In the genomic region with DNA sequence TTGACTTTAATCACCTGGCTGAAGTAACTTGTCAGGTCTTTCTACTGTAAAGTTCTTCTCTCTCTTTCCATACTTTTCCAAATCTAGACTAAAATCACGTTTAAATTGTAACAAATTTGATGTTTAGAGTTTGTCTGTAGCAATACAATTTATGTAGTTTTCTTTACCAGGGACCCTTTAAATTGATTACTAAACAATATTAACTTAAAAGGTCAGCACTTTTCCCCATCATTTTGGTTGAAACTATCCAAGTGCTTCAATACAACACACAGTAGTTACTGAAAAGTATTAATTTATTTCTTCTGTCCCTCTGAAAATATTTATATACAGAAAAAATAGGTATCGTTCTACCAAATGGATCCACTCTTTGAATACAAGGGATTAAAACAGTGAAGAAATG, we compare ENCODE assay signal across 39 cellular contexts.
"Had no signal": no experiment of that assay in that cellular context is flagged by ENCODE, and none has a peak within 500 bp of the region (broad histone marks: within the 10 kb centered on the region; RNA-seq: fewer than 3 reads in every experiment).

No MANE protein-coding gene starts in this region.

- FAIRE-seq: astrocyte, bronchial epithelial cell had no signal

- H3K36me3 ChIP-seq: adrenal gland, ascending aorta, brain microvascular endothelial cell, breast epithelium, cardiac muscle cell had no signal

- H3K27ac ChIP-seq: adrenal gland, ascending aorta, body of pancreas, brain microvascular endothelial cell, breast epithelium, cardiac muscle cell had no signal

- H3K27ac Mint-ChIP-seq: activated naive CD4-positive, alpha-beta T cell treated with anti-CD3 and anti-CD28 coated beads for 36 hours; activated naive CD4-positive, alpha-beta T cell treated with anti-CD3 and anti-CD28 coated beads, Interleukin-2, amount 10 ng/mL, durations not matched to agents 7 days and 5 days; activated naive CD4-positive, alpha-beta T cell treated with anti-CD3 and anti-CD28 coated beads, Interleukin-2, amount 50 U/mL, for 24 hours; activated naive CD4-positive, alpha-beta T cell treated with anti-CD3 and anti-CD28 coated beads, Interleukin-2, amount 50 U/mL, for 72 hours; activated naive CD8-positive, alpha-beta T cell; activated naive CD8-positive, alpha-beta T cell treated with anti-CD3 and anti-CD28 coated beads for 36 hours; activated naive CD8-positive, alpha-beta T cell treated with anti-CD3 and anti-CD28 coated beads, Interleukin-2, amount 10 ng/mL, durations not matched to agents 7 days and 5 days; activated naive CD8-positive, alpha-beta T cell treated with anti-CD3 and anti-CD28 coated beads, Interleukin-2, amount 50 U/mL, for 24 hours; activated T-cell treated with anti-CD3 and anti-CD28 coated beads, Interleukin-2, amount 50 U/mL, for 24 hours; activated T-cell treated with anti-CD3 and anti-CD28 coated beads, Interleukin-2, amount 50 U/mL, for 72 hours; activated T-helper 1 cell treated with anti-CD3 and anti-CD28 coated beads, Interleukin-12 subunit alpha, Interleukin-12 subunit beta, Interleukin-2, Interleukin-4 antibody, amounts not matched to agents 30 ng/mL and 10 ng/mL and 1 ng/mL, durations not matched to agents 14 hours and 24 hours and 36 hours; activated T-helper 17 cell treated with anti-CD3 and anti-CD28 coated beads, Interleukin-2, amount 50 U/mL, for 72 hours; activated T-helper 2 cell treated with anti-CD3 and anti-CD28 coated beads, Interferon-gamma antibody, Interleukin-2, Interleukin-4, amounts not matched to agents 10 μg/mL and 5 μg/mL and 100 μg/mL, durations not matched to agents 14 hours and 24 hours and 36 hours; brain had no signal

- H3K4me3 Mint-ChIP-seq: activated naive CD4-positive, alpha-beta T cell treated with anti-CD3 and anti-CD28 coated beads for 36 hours; activated naive CD4-positive, alpha-beta T cell treated with anti-CD3 and anti-CD28 coated beads, Interleukin-2, amount 10 ng/mL, durations not matched to agents 7 days and 5 days; activated naive CD4-positive, alpha-beta T cell treated with anti-CD3 and anti-CD28 coated beads, Interleukin-2, amount 50 U/mL, for 24 hours; activated naive CD8-positive, alpha-beta T cell; activated naive CD8-positive, alpha-beta T cell treated with anti-CD3 and anti-CD28 coated beads for 36 hours; activated naive CD8-positive, alpha-beta T cell treated with anti-CD3 and anti-CD28 coated beads, Interleukin-2, amount 10 ng/mL, durations not matched to agents 7 days and 5 days; activated naive CD8-positive, alpha-beta T cell treated with anti-CD3 and anti-CD28 coated beads, Interleukin-2, amount 50 U/mL, for 24 hours; activated T-cell treated with anti-CD3 and anti-CD28 coated beads, Interleukin-2, amount 50 U/mL, for 24 hours; activated T-cell treated with anti-CD3 and anti-CD28 coated beads, Interleukin-2, amount 50 U/mL, for 4 hours; activated T-cell treated with anti-CD3 and anti-CD28 coated beads, Interleukin-2, amount 50 U/mL, for 72 hours; activated T-helper 1 cell treated with anti-CD3 and anti-CD28 coated beads, Interleukin-12 subunit alpha, Interleukin-12 subunit beta, Interleukin-2, Interleukin-4 antibody, amounts not matched to agents 30 ng/mL and 10 ng/mL and 1 ng/mL, durations not matched to agents 14 hours and 24 hours and 36 hours; activated T-helper 17 cell treated with anti-CD3 and anti-CD28 coated beads, Interleukin-2, amount 50 U/mL, for 72 hours; brain; central memory CD8-positive, alpha-beta T cell had no signal

- H3K27me3 Mint-ChIP-seq: activated naive CD4-positive, alpha-beta T cell treated with anti-CD3 and anti-CD28 coated beads, Interleukin-2, amount 10 ng/mL, durations not matched to agents 7 days and 5 days; activated naive CD8-positive, alpha-beta T cell; activated naive CD8-positive, alpha-beta T cell treated with anti-CD3 and anti-CD28 coated beads for 36 hours; activated naive CD8-positive, alpha-beta T cell treated with anti-CD3 and anti-CD28 coated beads, Interleukin-2, amount 10 ng/mL, durations not matched to agents 7 days and 5 days; activated naive CD8-positive, alpha-beta T cell treated with anti-CD3 and anti-CD28 coated beads, Interleukin-2, amount 50 U/mL, for 24 hours; activated T-cell treated with anti-CD3 and anti-CD28 coated beads, Interleukin-2, amount 50 U/mL, for 24 hours; activated T-helper 17 cell treated with anti-CD3 and anti-CD28 coated beads, Interleukin-2, amount 50 U/mL, for 72 hours; brain; central memory CD8-positive, alpha-beta T cell had no signal

- H3K4me1 ChIP-seq: adrenal gland, ascending aorta, breast epithelium had no signal

- H3K36me3 Mint-ChIP-seq: activated naive CD4-positive, alpha-beta T cell treated with anti-CD3 and anti-CD28 coated beads, Interleukin-2, amount 10 ng/mL, durations not matched to agents 7 days and 5 days; activated naive CD4-positive, alpha-beta T cell treated with anti-CD3 and anti-CD28 coated beads, Interleukin-2, amount 50 U/mL, for 24 hours; activated naive CD8-positive, alpha-beta T cell; activated naive CD8-positive, alpha-beta T cell treated with anti-CD3 and anti-CD28 coated beads for 36 hours; activated naive CD8-positive, alpha-beta T cell treated with anti-CD3 and anti-CD28 coated beads, Interleukin-2, amount 10 ng/mL, durations not matched to agents 7 days and 5 days; brain had no signal

- ATAC-seq: activated naive CD4-positive, alpha-beta T cell treated with anti-CD3 and anti-CD28 coated beads, Interleukin-2, amount 50 U/mL, for 72 hours; activated naive CD8-positive, alpha-beta T cell treated with anti-CD3 and anti-CD28 coated beads, Interleukin-2, amount 50 U/mL, for 24 hours; activated T-cell treated with anti-CD3 and anti-CD28 coated beads, Interleukin-2, amount 50 U/mL, for 4 hours; activated T-cell treated with anti-CD3 and anti-CD28 coated beads, Interleukin-2, amount 50 U/mL, for 72 hours; activated T-helper 17 cell treated with anti-CD3 and anti-CD28 coated beads, Interleukin-2, amount 50 U/mL, for 72 hours; body of pancreas had no signal

- H3K4me3 ChIP-seq: adrenal gland, ascending aorta, body of pancreas, breast epithelium, cardiac muscle cell had no signal

- H3K4me1 Mint-ChIP-seq: activated naive CD4-positive, alpha-beta T cell treated with anti-CD3 and anti-CD28 coated beads, Interleukin-2, amount 10 ng/mL, durations not matched to agents 7 days and 5 days; activated naive CD4-positive, alpha-beta T cell treated with anti-CD3 and anti-CD28 coated beads, Interleukin-2, amount 50 U/mL, for 24 hours; activated naive CD8-positive, alpha-beta T cell treated with anti-CD3 and anti-CD28 coated beads for 36 hours; activated naive CD8-positive, alpha-beta T cell treated with anti-CD3 and anti-CD28 coated beads, Interleukin-2, amount 10 ng/mL, durations not matched to agents 7 days and 5 days; activated naive CD8-positive, alpha-beta T cell treated with anti-CD3 and anti-CD28 coated beads, Interleukin-2, amount 50 U/mL, for 24 hours; activated T-helper 17 cell treated with anti-CD3 and anti-CD28 coated beads, Interleukin-2, amount 50 U/mL, for 72 hours; brain; central memory CD8-positive, alpha-beta T cell had no signal

- DNase-seq: activated effector memory CD4-positive, alpha-beta T cell treated with anti-CD3 and anti-CD28 coated beads, Interleukin-2, amount 50 U/mL, for 16 hours; activated effector memory CD4-positive, alpha-beta T cell treated with Interleukin-2 at 50 U/mL for 16 hours; activated gamma-delta T cell; activated gamma-delta T cell treated with Interleukin-2 at 50 U/mL for 16 hours; activated naive CD4-positive, alpha-beta T cell; activated naive CD4-positive, alpha-beta T cell treated with anti-CD3 and anti-CD28 coated beads for 36 hours; activated naive CD4-positive, alpha-beta T cell treated with anti-CD3 and anti-CD28 coated beads, Interleukin-2, amount 10 ng/mL, durations not matched to agents 7 days and 5 days; activated naive CD4-positive, alpha-beta T cell treated with anti-CD3 and anti-CD28 coated beads, Interleukin-2, amount 50 U/mL, for 16 hours; activated naive CD4-positive, alpha-beta T cell treated with Interleukin-2 at 50 U/mL for 16 hours; activated naive CD8-positive, alpha-beta T cell treated with anti-CD3 and anti-CD28 coated beads for 36 hours; activated naive CD8-positive, alpha-beta T cell treated with anti-CD3 and anti-CD28 coated beads, Interleukin-2, amount 10 ng/mL, durations not matched to agents 7 days and 5 days; activated naive CD8-positive, alpha-beta T cell treated with anti-CD3 and anti-CD28 coated beads, Interleukin-2, amount 50 U/mL, for 24 hours; activated T-cell treated with anti-CD3 and anti-CD28 coated beads, Interleukin-2, amount 50 U/mL, for 24 hours; activated T-cell treated with anti-CD3 and anti-CD28 coated beads, Interleukin-2, amount 50 U/mL, for 4 hours; activated T-cell treated with anti-CD3 and anti-CD28 coated beads, Interleukin-2, amount 50 U/mL, for 48 hours; activated T-cell treated with anti-CD3 and anti-CD28 coated beads, Interleukin-2, amount 50 U/mL, for 72 hours; adrenal gland; amniotic stem cell; amygdala; anterior cingulate cortex; aorta; body of pancreas; brain microvascular endothelial cell; caudate nucleus; central memory CD4-positive, alpha-beta T cell; cerebellar nuclear complex had no signal

- H3K27me3 ChIP-seq: adrenal gland, ascending aorta, body of pancreas, brain microvascular endothelial cell, breast epithelium, cardiac muscle cell had no signal

- H3K9me3 ChIP-seq: adrenal gland, ascending aorta, body of pancreas, breast epithelium had no signal

- H3K9me3 Mint-ChIP-seq: activated naive CD8-positive, alpha-beta T cell treated with anti-CD3 and anti-CD28 coated beads for 36 hours; activated naive CD8-positive, alpha-beta T cell treated with anti-CD3 and anti-CD28 coated beads, Interleukin-2, amount 50 U/mL, for 24 hours; activated T-cell treated with anti-CD3 and anti-CD28 coated beads, Interleukin-2, amount 50 U/mL, for 24 hours had no signal
